ENCODE assay signal across 8 cellular contexts in genomic region chr2:70140978-70141753, GRCh38. TPM values are rescaled to one million over a fixed set of nuclear protein-coding genes. Genes with fewer than 3 reads are reported as not detected.
DNase-seq lines count a peak whose midpoint lies in the region; ATAC-seq and TF ChIP-seq lines count a peak whose summit lies in the region.

No MANE protein-coding gene starts in this region.

- peak; percentile 28 for ATAC-seq in GM21367 (IDR thresholded peaks at IDR 0.05; ENCODE audit: unreplicated experiment)

- TF ChIP-seq RAD21 in Ishikawa (IDR thresholded peaks at IDR 0.05; ENCODE audit: low read depth): peak; percentile 55

- peak overlapping the region; percentile 98 to 99 (median 99) for H3K27ac Mint-ChIP-seq in brain

- peak; percentile 12 to 48 for TF ChIP-seq CTCF in brain (conservative IDR thresholded peaks at IDR 0.05)

- peak; percentile 68; the same call in 1 of the 2 replicates for TF ChIP-seq EP300 in Ishikawa (IDR thresholded peaks at IDR 0.05; ENCODE audit: borderline replicate concordance)

- H3K27me3 Mint-ChIP-seq in brain: no peaks in the 10 kb centered on the region

- no peaks in the 10 kb centered on the region for H3K36me3 Mint-ChIP-seq in brain

- H3K4me1 Mint-ChIP-seq in brain: peaks cover 50% of the 10 kb centered on the region

- H3K9me3 Mint-ChIP-seq in brain: peaks cover 0 to 9% (median 0%) of the 10 kb centered on the region in 5 experiments

- DNase-seq in DMS79 (lab: John Stamatoyannopoulos, UW) (peak; percentile 99), SK-N-DZ (ENCODE audit: low spot score) (peak; percentile 61), iris pigment epithelial cell (ENCODE audit: low read depth) (peak; percentile 48), NCI-H1105 (lab: John Stamatoyannopoulos, UW) (no peak)
- DNase-seq in stimulated activated CD4-positive, alpha-beta T cell treated with anti-CD3 and anti-CD28 coated beads, Interleukin-15, amount 100 ng/mL, for 48 hours (ENCODE audit: low read depth in 2 of 2): peak; percentile 61 to 66

- H3K4me3 Mint-ChIP-seq in brain: peak overlapping the region; percentile 86 to 95 (median 89)

TF ChIP-seq in Ishikawa, 13 proteins besides CTCF, POLR2A, EP300 and RAD21:
- TF ChIP-seq EGR1 (IDR thresholded peaks at IDR 0.05): no peak
- no peak for TF ChIP-seq TAF1 (IDR thresholded peaks at IDR 0.05; ENCODE audit: low read depth)
- no peak for TF ChIP-seq YY1 (IDR thresholded peaks at IDR 0.05; ENCODE audit: low read depth)
- TF ChIP-seq MAX (IDR thresholded peaks at IDR 0.05): peak; percentile 64
- TF ChIP-seq CEBPB (IDR thresholded peaks at IDR 0.05): peak; percentile 74; the same call in 1 of the 2 replicates
- no peak for TF ChIP-seq REST (IDR thresholded peaks at IDR 0.05; ENCODE audit: low read depth)
- peak; percentile 63; the same call in 1 of the 2 replicates for TF ChIP-seq CREB1 (IDR thresholded peaks at IDR 0.05; ENCODE audit: low read depth)
- peak; percentile 87 for TF ChIP-seq TCF12 (IDR thresholded peaks at IDR 0.05; ENCODE audit: low read depth)
- 0 out of 2 replicates have a peak, but pooled peaks have one; percentile 45 for TF ChIP-seq FOXM1 (IDR thresholded peaks at IDR 0.05; ENCODE audit: borderline replicate concordance, low read depth)
- TF ChIP-seq ZBTB7A (IDR thresholded peaks at IDR 0.05; ENCODE audit: low read depth): no peak
- TF ChIP-seq TEAD4 (IDR thresholded peaks at IDR 0.05): peak; percentile 63
- TF ChIP-seq USF1 (IDR thresholded peaks at IDR 0.05): peak; percentile 64
- TF ChIP-seq NFIC (IDR thresholded peaks at IDR 0.05): peak; percentile 65

RNA-seq across cellular contexts. Expression of gene C2orf42, which starts 49.7 kb away (rescaled TPM):
- 8.0 and 11.3 TPM in 2 replicates for polyA plus RNA-seq in SK-N-DZ (2014; cell fraction: cytosol; rRNA removed)
- 12.9 and 14.4 TPM in 2 replicates for polyA plus RNA-seq in SK-N-DZ (2014; cell fraction: nucleus; rRNA removed)
- 8.6 TPM for polyA plus RNA-seq in brain (ENCODE audit: insufficient read depth, low read depth, low replicate concordance)

RNA-seq across cellular contexts. Expression of gene PCBP1, which starts 53.9 kb away (rescaled TPM):
- 43.7 and 50.5 TPM in 2 replicates for polyA plus RNA-seq in SK-N-DZ (2014; cell fraction: cytosol; rRNA removed)
- polyA plus RNA-seq in SK-N-DZ (2014; cell fraction: nucleus; rRNA removed): 25.4 and 55.6 TPM in 2 replicates
- 363 TPM for polyA plus RNA-seq in brain (ENCODE audit: insufficient read depth, low read depth, low replicate concordance)
